ENCODE assay signal across 1 cellular context in genomic region chr22:17631076-17631565, GRCh38.
TF ChIP-seq lines count a peak whose summit lies in the region.

No MANE protein-coding gene starts in this region.

TF ChIP-seq in endothelial cell of umbilical vein, 7 proteins besides CTCF, POLR2A, EP300 and RAD21:
- TF ChIP-seq FOS (IDR thresholded peaks at IDR 0.05; ENCODE audit: borderline replicate concordance, insufficient read depth, low read length) (no peak), MAX (IDR thresholded peaks at IDR 0.05; ENCODE audit: insufficient read depth, insufficient read length) (no peak), POLR2AphosphoS5 (IDR thresholded peaks at IDR 0.05; ENCODE audit: insufficient read depth, low read depth, low read length) (no peak), MYC (IDR thresholded peaks at IDR 0.05; ENCODE audit: low read depth, low read length) (no peak), JUN (IDR thresholded peaks at IDR 0.05; ENCODE audit: borderline replicate concordance, insufficient read depth, insufficient read length, low read depth) (no peak), GATA2 (IDR thresholded peaks at IDR 0.05; ENCODE audit: insufficient read depth, insufficient read length, low read depth, low read length) (no peak), EZH2 (IDR thresholded peaks at IDR 0.05; ENCODE audit: borderline replicate concordance, low read depth, low read length, severe bottlenecking) (no peak)
TF ChIP-seq in endothelial cell of umbilical vein: peak in this region for 0.
